ENCODE assay signal across 15 cellular contexts in the genomic region with DNA sequence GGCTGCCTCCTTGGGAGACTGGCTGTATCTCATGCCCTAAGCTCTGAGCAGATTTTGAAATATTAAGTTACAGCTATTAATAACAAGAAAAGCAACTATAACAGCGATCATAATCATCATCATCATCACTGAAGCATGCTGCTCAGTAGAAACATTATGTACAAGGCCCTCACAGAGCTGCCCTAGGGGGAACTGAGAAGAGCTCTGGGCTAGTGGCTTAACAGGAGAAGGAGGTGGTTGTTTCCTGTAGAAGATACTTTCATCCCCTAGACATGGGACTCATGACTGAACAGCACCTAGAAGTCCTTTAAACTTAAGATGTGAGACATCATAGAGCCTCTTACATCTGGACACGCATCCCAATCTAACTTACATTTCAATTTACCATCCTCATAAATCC.
DNase-seq lines count a peak whose midpoint lies in the region; ATAC-seq lines count a peak whose summit lies in the region.
"Had no signal": no experiment of that assay in that cellular context is flagged by ENCODE, and none has a peak within 500 bp of the region (broad histone marks: within the 10 kb centered on the region; RNA-seq: fewer than 3 reads in every experiment).

No MANE protein-coding gene starts in this region.

- DNase-seq in NCI-H2171 treated with DMSO at 0.1 percent for 48 hours (lab: John Stamatoyannopoulos, UW) (peak; percentile 21), NCI-H2171 (lab: John Stamatoyannopoulos, UW) (no peak)
- DNase-seq in stimulated activated CD8-positive, alpha-beta memory T cell treated with anti-CD3 and anti-CD28 coated beads, Interleukin-4, amount 100 ng/mL, for 48 hours, result no peak
- DNase-seq: CD8-positive, alpha-beta T cell; COR-L47; DMS153; DND-41; GDM1; H7; KG1 had no signal

- ATAC-seq in GM21529 (IDR thresholded peaks at IDR 0.05; ENCODE audit: unreplicated experiment), result peak; percentile 63
- ATAC-seq in HG03025 (IDR thresholded peaks at IDR 0.05; ENCODE audit: low FRiP score, unreplicated experiment), result peak; percentile 78
- no peak for ATAC-seq in HG02642 (IDR thresholded peaks at IDR 0.05; ENCODE audit: poor library complexity, unreplicated experiment)
- no peak for ATAC-seq in GM18519 (IDR thresholded peaks at IDR 0.05; ENCODE audit: low FRiP score, unreplicated experiment)
- ATAC-seq: CD8-positive, alpha-beta T cell; GM23338 had no signal

Comparison
In these comparisons a context has a peak if more than half of its experiments do, and no peak if none do; other contexts are left out.
1. ATAC-seq: peak in GM21529 (single experiment) and HG03025 (single experiment); none in HG02642 (single experiment) and GM18519 (single experiment).